12 cellular contexts compared by ENCODE assay signal in the genomic region with DNA sequence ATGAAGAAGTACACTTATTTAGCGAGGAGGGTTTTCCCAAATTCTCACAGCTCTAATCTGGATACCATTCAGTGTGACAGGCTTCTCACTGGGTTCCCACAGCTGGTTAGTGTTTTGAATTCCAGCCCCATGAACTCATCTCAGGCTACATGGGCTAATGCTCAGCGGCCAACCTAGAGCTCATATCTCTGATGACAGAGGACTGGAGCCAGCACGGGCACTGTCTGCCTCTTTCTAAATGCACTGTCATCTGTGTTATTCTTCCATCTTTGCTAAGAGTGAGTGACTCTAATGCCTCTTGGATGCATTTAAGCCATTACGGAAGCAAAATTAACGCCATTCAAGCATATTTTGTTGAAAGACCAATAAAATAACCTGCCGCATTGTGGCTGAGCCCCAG.
DNase-seq lines count a peak whose midpoint lies in the region; ATAC-seq and TF ChIP-seq lines count a peak whose summit lies in the region.
"Had no signal": no experiment of that assay in that cellular context is flagged by ENCODE, and none has a peak within 500 bp of the region (broad histone marks: within the 10 kb centered on the region; RNA-seq: fewer than 3 reads in every experiment).

No MANE protein-coding gene starts in this region.

- H3K27ac ChIP-seq in SJCRH30: no peak overlapping the region
- no peak overlapping the region for H3K27ac ChIP-seq in foreskin keratinocyte
- no peak overlapping the region for H3K27ac ChIP-seq in neuronal stem cell (replicated peaks; ENCODE audit: low read length)

- H3K27me3 ChIP-seq in BJ (ENCODE audit: control insufficient read depth, insufficient read depth, low read length) (no peaks in the 10 kb centered on the region), SJCRH30 (no peaks in the 10 kb centered on the region), foreskin keratinocyte (no peaks in the 10 kb centered on the region), neuronal stem cell (ENCODE audit: control insufficient read depth in 3 of 3, insufficient read depth in 3 of 3, low read depth in 1 of 3, low read length in 3 of 3) (no peaks in the 10 kb centered on the region)

- no peak overlapping the region for H3K27ac Mint-ChIP-seq in natural killer cell
- H3K27ac Mint-ChIP-seq: activated naive CD4-positive, alpha-beta T cell treated with anti-CD3 and anti-CD28 coated beads, Interleukin-2, amount 50 U/mL, for 24 hours; T-helper 17 cell had no signal

- no peaks in the 10 kb centered on the region for H3K9me3 Mint-ChIP-seq in natural killer cell
- H3K9me3 Mint-ChIP-seq: activated naive CD4-positive, alpha-beta T cell treated with anti-CD3 and anti-CD28 coated beads, Interleukin-2, amount 50 U/mL, for 24 hours had no signal

- H3K9ac ChIP-seq in neuronal stem cell (ENCODE audit: low read depth, low read length, poor library complexity): no peak overlapping the region

- H4K8ac ChIP-seq in neuronal stem cell (ENCODE audit: low read depth, low read length): no peak overlapping the region

- intact Hi-C loops in natural killer cell (cut with micrococcal nuclease): no loop called here

- H3K36me3 ChIP-seq in BJ (ENCODE audit: control insufficient read depth, insufficient read depth, low read length) (no peaks in the 10 kb centered on the region), SJCRH30 (no peaks in the 10 kb centered on the region), neuronal stem cell (replicated peaks in 1 of 2; ENCODE audit: control insufficient read depth in 2 of 2, insufficient read depth in 2 of 2, low read length in 2 of 2) (no peaks in the 10 kb centered on the region)

- no peaks in the 10 kb centered on the region for H3K4me1 Mint-ChIP-seq in natural killer cell
- H3K4me1 Mint-ChIP-seq: activated naive CD4-positive, alpha-beta T cell treated with anti-CD3 and anti-CD28 coated beads, Interleukin-2, amount 50 U/mL, for 24 hours; T-helper 17 cell had no signal

- H3K9me3 ChIP-seq in SJCRH30 (replicated peaks) (no peaks in the 10 kb centered on the region), neuronal stem cell (replicated peaks in 1 of 2; ENCODE audit: control insufficient read depth in 2 of 2, insufficient read depth in 1 of 2, low read depth in 1 of 2, low read length in 2 of 2) (no peaks in the 10 kb centered on the region)

- DNase-seq in BJ (ENCODE audit: low read depth) (peak; percentile 46), SJCRH30 (peak; percentile 24 to 55), foreskin keratinocyte (peak; percentile 77 to 89), neuronal stem cell (ENCODE audit: low spot score) (no peak), natural killer cell (no peak), anterior cingulate cortex (lab: John Stamatoyannopoulos, UW) (no peak), DMS153 treated with DMSO at 0.1 percent for 48 hours (lab: John Stamatoyannopoulos, UW; ENCODE audit: unreplicated experiment) (no peak)
- no peak for DNase-seq in stimulated activated naive CD4-positive, alpha-beta T cell (lab: John Stamatoyannopoulos, UW)
- DNase-seq: DMS153, left colon, T-helper 17 cell had no signal

- no peak overlapping the region for H3K14ac ChIP-seq in neuronal stem cell (ENCODE audit: low read length)

- CTCF ChIA-PET in BJ (lab: Yijun Ruan, JAX): no interaction called here

- no peak overlapping the region for H3K4ac ChIP-seq in neuronal stem cell (ENCODE audit: low read length)

- no peaks in the 10 kb centered on the region for H3K79me1 ChIP-seq in neuronal stem cell (ENCODE audit: low read depth, low read length)

- H3K4me3 ChIP-seq in BJ (ENCODE audit: low read depth, low read length) (no peak overlapping the region), SJCRH30 (no peak overlapping the region), neuronal stem cell (ENCODE audit: low read length in 2 of 2) (no peak overlapping the region)

- H3K4me3 Mint-ChIP-seq in natural killer cell: no peak overlapping the region
- H3K4me3 Mint-ChIP-seq: activated naive CD4-positive, alpha-beta T cell treated with anti-CD3 and anti-CD28 coated beads, Interleukin-2, amount 50 U/mL, for 24 hours; T-helper 17 cell had no signal

- no peak overlapping the region for H3K18ac ChIP-seq in neuronal stem cell (ENCODE audit: low read length)

- H2AK5ac ChIP-seq in neuronal stem cell (ENCODE audit: low read depth, low read length): no peak overlapping the region

- H2BK12ac ChIP-seq in neuronal stem cell (ENCODE audit: low read length): no peak overlapping the region

- H3K4me1 ChIP-seq in SJCRH30 (no peaks in the 10 kb centered on the region), foreskin keratinocyte (peaks cover 18% of the 10 kb centered on the region), neuronal stem cell (ENCODE audit: control insufficient read depth in 2 of 2, insufficient read depth in 1 of 2, low read depth in 1 of 2, low read length in 2 of 2) (peaks cover 5 to 10% of the 10 kb centered on the region in 2 donors)

- peak; percentile 80 for ATAC-seq in foreskin keratinocyte
- no peak for ATAC-seq in natural killer cell
- ATAC-seq: left colon, T-helper 17 cell had no signal

- no peak overlapping the region for H3K4me2 ChIP-seq in neuronal stem cell (ENCODE audit: insufficient read depth, low read length, poor library complexity, severe bottlenecking)

- H2BK5ac ChIP-seq in neuronal stem cell (ENCODE audit: low read length): no peak overlapping the region

- TF ChIP-seq CTCF in BJ (IDR thresholded peaks at IDR 0.05; ENCODE audit: insufficient read depth, low read depth, low read length) (no peak), foreskin keratinocyte (conservative IDR thresholded peaks at IDR 0.05) (no peak), natural killer cell (IDR thresholded peaks at IDR 0.05) (no peak)

- H2AFZ ChIP-seq in neuronal stem cell (ENCODE audit: low read length): peak overlapping the region; percentile 53

- POLR2A ChIA-PET in BJ (lab: Charles Lee): no interaction called here

- H2BK15ac ChIP-seq in neuronal stem cell (ENCODE audit: low read length): no peak overlapping the region

- H3K27me3 Mint-ChIP-seq in natural killer cell (ENCODE audit: low read depth in 2 of 2): no peaks in the 10 kb centered on the region
- H3K27me3 Mint-ChIP-seq: activated naive CD4-positive, alpha-beta T cell treated with anti-CD3 and anti-CD28 coated beads, Interleukin-2, amount 50 U/mL, for 24 hours; T-helper 17 cell had no signal

- no peak overlapping the region for H2BK120ac ChIP-seq in neuronal stem cell (ENCODE audit: low read depth, low read length)

- H3K36me3 Mint-ChIP-seq in natural killer cell: no peaks in the 10 kb centered on the region
- H3K36me3 Mint-ChIP-seq: activated naive CD4-positive, alpha-beta T cell treated with anti-CD3 and anti-CD28 coated beads, Interleukin-2, amount 50 U/mL, for 24 hours had no signal

- no peak overlapping the region for H4K91ac ChIP-seq in neuronal stem cell (ENCODE audit: low read depth, low read length, poor library complexity)

- WGBS in neuronal stem cell (ENCODE audit: extremely low coverage in 2 of 2, insufficient read length in 2 of 2, insufficient replicate concordance in 1 of 2), 2 donors: no CpG with 5 or more reads among the region's 6 CpGs

- H3K23ac ChIP-seq in neuronal stem cell (ENCODE audit: low read depth, low read length, poor library complexity): no peak overlapping the region

Comparison
In these comparisons a context has a peak if more than half of its experiments do, and no peak if none do; other contexts are left out.
1. DNase-seq: peak in BJ (single experiment), SJCRH30 (2 of 2) and foreskin keratinocyte (2 of 2); none in neuronal stem cell (single experiment), natural killer cell (single experiment), stimulated activated naive CD4-positive, alpha-beta T cell (0 of 6), anterior cingulate cortex (0 of 58) and DMS153 treated with DMSO at 0.1 percent for 48 hours (single experiment).